ENCODE assay signal across 28 cellular contexts in the genomic region with DNA sequence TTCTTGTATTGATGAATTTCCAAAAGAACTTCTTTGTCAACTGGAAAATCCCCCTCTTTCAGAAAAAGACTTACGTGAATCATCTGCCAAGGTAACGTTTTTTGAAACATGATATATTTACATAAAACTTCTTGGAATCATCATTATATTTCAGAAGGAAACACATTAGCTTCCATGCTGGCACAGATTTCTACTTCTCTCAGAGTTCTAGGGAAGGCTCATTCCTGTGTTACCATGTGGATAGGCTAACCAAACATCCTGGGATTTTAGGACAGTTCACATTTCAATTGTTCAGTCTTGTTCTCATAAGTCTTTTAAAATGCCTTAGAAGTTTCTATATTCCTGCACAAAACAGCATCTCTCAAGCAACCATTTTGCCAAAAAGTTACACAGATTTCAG.
"Had no signal": no experiment of that assay in that cellular context is flagged by ENCODE, and none has a peak within 500 bp of the region (broad histone marks: within the 10 kb centered on the region; RNA-seq: fewer than 3 reads in every experiment).

No MANE protein-coding gene starts in this region.

- DNase-seq: hypothalamus; immature natural killer cell; kidney; left colon; left lung; lower lobe of right lung; mammary epithelial cell; mesenchymal stem cell; naive B cell; natural killer cell; nephron progenitor cell; ovary; right lobe of liver; stimulated activated CD4-positive, alpha-beta T cell treated with anti-CD3 and anti-CD28 coated beads, Interleukin-1b, Interleukin-23, amount 100 ng/mL, for 48 hours; stimulated activated CD4-positive, alpha-beta T cell treated with anti-CD3 and anti-CD28 coated beads, Interleukin-2, amount 100 ng/mL, for 48 hours; stimulated activated CD4-positive, alpha-beta T cell treated with anti-CD3 and anti-CD28 coated beads, Interleukin-4, amount 100 ng/mL, for 4 hours; stimulated activated CD8-positive, alpha-beta memory T cell treated with anti-CD3 and anti-CD28 coated beads, Interleukin-4, amount 100 ng/mL, for 48 hours; stimulated activated naive CD4-positive, alpha-beta T cell treated with Interleukin-2 at 50 U/mL for 16 hours; stimulated activated naive CD8-positive, alpha-beta T cell treated with anti-CD3 and anti-CD28 coated beads, Interleukin-15, amount 100 ng/mL, for 72 hours; substantia nigra; uterus had no signal

- H3K36me3 Mint-ChIP-seq: immature natural killer cell; naive B cell; natural killer cell; stimulated activated memory B cell treated with anti-CD40 and anti-IgM and Interleukin-4, amounts not matched to agents 10 μg/mL and 1 μg/mL and 100 μg/mL, for 72 hours; type B pancreatic cell had no signal

- H3K4me2 ChIP-seq: smooth muscle cell had no signal

- H3K27me3 ChIP-seq: left lung, ovary, right atrium auricular region, right lobe of liver, tibial nerve, uterus had no signal

- H3K9me3 Mint-ChIP-seq: naive B cell; natural killer cell; nephron progenitor cell; stimulated activated memory B cell treated with anti-CD40 and anti-IgM and Interleukin-4, amounts not matched to agents 10 μg/mL and 1 μg/mL and 100 μg/mL, for 72 hours; stimulated activated naive CD8-positive, alpha-beta T cell treated with anti-CD3 and anti-CD28 coated beads, Interleukin-15, amount 100 ng/mL, for 72 hours; type B pancreatic cell had no signal

- H3K36me3 ChIP-seq: left lung, lower lobe of right lung, ovary, right atrium auricular region, right lobe of liver, tibial nerve had no signal

- H3K9me3 ChIP-seq: left lung, lower lobe of right lung, ovary, right atrium auricular region, right lobe of liver, tibial nerve, uterus had no signal

- H3K27ac Mint-ChIP-seq: immature natural killer cell; naive B cell; natural killer cell; nephron progenitor cell; progenitor cell of endocrine pancreas; stimulated activated memory B cell treated with anti-CD40 and anti-IgM and Interleukin-4, amounts not matched to agents 10 μg/mL and 1 μg/mL and 100 μg/mL, for 72 hours; stimulated activated naive CD8-positive, alpha-beta T cell treated with anti-CD3 and anti-CD28 coated beads, Interleukin-15, amount 100 ng/mL, for 72 hours; type B pancreatic cell had no signal

- H3K4me3 ChIP-seq: left lung, lower lobe of right lung, ovary, right atrium auricular region, right lobe of liver, smooth muscle cell, tibial nerve, uterus had no signal

- H3K4me1 ChIP-seq: left lung, lower lobe of right lung, right atrium auricular region, right lobe of liver, tibial nerve, uterus had no signal

- H3K4me3 Mint-ChIP-seq: immature natural killer cell; naive B cell; natural killer cell; nephron progenitor cell; stimulated activated memory B cell treated with anti-CD40 and anti-IgM and Interleukin-4, amounts not matched to agents 10 μg/mL and 1 μg/mL and 100 μg/mL, for 72 hours; stimulated activated naive CD8-positive, alpha-beta T cell treated with anti-CD3 and anti-CD28 coated beads, Interleukin-15, amount 100 ng/mL, for 72 hours; type B pancreatic cell had no signal

- H3K4me1 Mint-ChIP-seq: immature natural killer cell; naive B cell; natural killer cell; stimulated activated memory B cell treated with anti-CD40 and anti-IgM and Interleukin-4, amounts not matched to agents 10 μg/mL and 1 μg/mL and 100 μg/mL, for 72 hours; stimulated activated naive CD8-positive, alpha-beta T cell treated with anti-CD3 and anti-CD28 coated beads, Interleukin-15, amount 100 ng/mL, for 72 hours had no signal

- H3K27ac ChIP-seq: left lung, lower lobe of right lung, ovary, right atrium auricular region, right lobe of liver, tibial nerve, uterus had no signal

- FAIRE-seq: islet of Langerhans, kidney had no signal

- H3K27me3 Mint-ChIP-seq: progenitor cell of endocrine pancreas; stimulated activated naive CD8-positive, alpha-beta T cell treated with anti-CD3 and anti-CD28 coated beads, Interleukin-15, amount 100 ng/mL, for 72 hours; type B pancreatic cell had no signal
